Comparison of ENCODE assay signal across 1 cellular context in genomic region chr2:73000808-73001570, GRCh38.
TF ChIP-seq lines count a peak whose summit lies in the region.

No MANE protein-coding gene starts in this region.

TF ChIP-seq in HepG2, 621 proteins besides CTCF, POLR2A, EP300 and RAD21 (continued from another document and continues in another):
- TF ChIP-seq, protein P1, sequence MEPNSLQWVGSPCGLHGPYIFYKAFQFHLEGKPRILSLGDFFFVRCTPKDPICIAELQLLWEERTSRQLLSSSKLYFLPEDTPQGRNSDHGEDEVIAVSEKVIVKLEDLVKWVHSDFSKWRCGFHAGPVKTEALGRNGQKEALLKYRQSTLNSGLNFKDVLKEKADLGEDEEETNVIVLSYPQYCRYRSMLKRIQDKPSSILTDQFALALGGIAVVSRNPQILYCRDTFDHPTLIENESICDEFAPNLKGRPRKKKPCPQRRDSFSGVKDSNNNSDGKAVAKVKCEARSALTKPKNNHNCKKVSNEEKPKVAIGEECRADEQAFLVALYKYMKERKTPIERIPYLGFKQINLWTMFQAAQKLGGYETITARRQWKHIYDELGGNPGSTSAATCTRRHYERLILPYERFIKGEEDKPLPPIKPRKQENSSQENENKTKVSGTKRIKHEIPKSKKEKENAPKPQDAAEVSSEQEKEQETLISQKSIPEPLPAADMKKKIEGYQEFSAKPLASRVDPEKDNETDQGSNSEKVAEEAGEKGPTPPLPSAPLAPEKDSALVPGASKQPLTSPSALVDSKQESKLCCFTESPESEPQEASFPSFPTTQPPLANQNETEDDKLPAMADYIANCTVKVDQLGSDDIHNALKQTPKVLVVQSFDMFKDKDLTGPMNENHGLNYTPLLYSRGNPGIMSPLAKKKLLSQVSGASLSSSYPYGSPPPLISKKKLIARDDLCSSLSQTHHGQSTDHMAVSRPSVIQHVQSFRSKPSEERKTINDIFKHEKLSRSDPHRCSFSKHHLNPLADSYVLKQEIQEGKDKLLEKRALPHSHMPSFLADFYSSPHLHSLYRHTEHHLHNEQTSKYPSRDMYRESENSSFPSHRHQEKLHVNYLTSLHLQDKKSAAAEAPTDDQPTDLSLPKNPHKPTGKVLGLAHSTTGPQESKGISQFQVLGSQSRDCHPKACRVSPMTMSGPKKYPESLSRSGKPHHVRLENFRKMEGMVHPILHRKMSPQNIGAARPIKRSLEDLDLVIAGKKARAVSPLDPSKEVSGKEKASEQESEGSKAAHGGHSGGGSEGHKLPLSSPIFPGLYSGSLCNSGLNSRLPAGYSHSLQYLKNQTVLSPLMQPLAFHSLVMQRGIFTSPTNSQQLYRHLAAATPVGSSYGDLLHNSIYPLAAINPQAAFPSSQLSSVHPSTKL (CRISPR knock-in tag; IDR thresholded peaks at IDR 0.05) = peak; percentile 98
- no peak for TF ChIP-seq NFYC (CRISPR knock-in tag; IDR thresholded peaks at IDR 0.05)
- TF ChIP-seq KDM5B (CRISPR knock-in tag; IDR thresholded peaks at IDR 0.05; ENCODE audit: borderline replicate concordance) = peak; percentile 78; the same call in 1 of the 2 replicates
- no peak for TF ChIP-seq DNMT3B (CRISPR knock-in tag; conservative IDR thresholded peaks at IDR 0.05)
- peak; percentile 97 for TF ChIP-seq HDAC2 (CRISPR knock-in tag; IDR thresholded peaks at IDR 0.05)
- no peak for TF ChIP-seq RBM22 (optimal IDR thresholded peaks at IDR 0.05; ENCODE audit: low read length)
- no peak for TF ChIP-seq ZNF737 (CRISPR knock-in tag; IDR thresholded peaks at IDR 0.05; ENCODE audit: borderline replicate concordance)
- TF ChIP-seq ZEB1 (IDR thresholded peaks at IDR 0.05; ENCODE audit: insufficient replicate concordance, low read depth) = no peak
- 0 out of 2 replicates have a peak, but pooled peaks have one; percentile 33 for TF ChIP-seq ZNF841 (CRISPR knock-in tag; IDR thresholded peaks at IDR 0.05; ENCODE audit: borderline replicate concordance)
- no peak for TF ChIP-seq ZNF558 (CRISPR knock-in tag; IDR thresholded peaks at IDR 0.05; ENCODE audit: borderline replicate concordance)
- TF ChIP-seq MYC (CRISPR knock-in tag; IDR thresholded peaks at IDR 0.05; ENCODE audit: borderline replicate concordance) = peak; percentile 99
- TF ChIP-seq, protein P2, sequence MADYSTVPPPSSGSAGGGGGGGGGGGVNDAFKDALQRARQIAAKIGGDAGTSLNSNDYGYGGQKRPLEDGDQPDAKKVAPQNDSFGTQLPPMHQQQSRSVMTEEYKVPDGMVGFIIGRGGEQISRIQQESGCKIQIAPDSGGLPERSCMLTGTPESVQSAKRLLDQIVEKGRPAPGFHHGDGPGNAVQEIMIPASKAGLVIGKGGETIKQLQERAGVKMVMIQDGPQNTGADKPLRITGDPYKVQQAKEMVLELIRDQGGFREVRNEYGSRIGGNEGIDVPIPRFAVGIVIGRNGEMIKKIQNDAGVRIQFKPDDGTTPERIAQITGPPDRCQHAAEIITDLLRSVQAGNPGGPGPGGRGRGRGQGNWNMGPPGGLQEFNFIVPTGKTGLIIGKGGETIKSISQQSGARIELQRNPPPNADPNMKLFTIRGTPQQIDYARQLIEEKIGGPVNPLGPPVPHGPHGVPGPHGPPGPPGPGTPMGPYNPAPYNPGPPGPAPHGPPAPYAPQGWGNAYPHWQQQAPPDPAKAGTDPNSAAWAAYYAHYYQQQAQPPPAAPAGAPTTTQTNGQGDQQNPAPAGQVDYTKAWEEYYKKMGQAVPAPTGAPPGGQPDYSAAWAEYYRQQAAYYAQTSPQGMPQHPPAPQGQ (CRISPR knock-in tag; IDR thresholded peaks at IDR 0.05; ENCODE audit: borderline replicate concordance) = no peak
- TF ChIP-seq NFIB (CRISPR knock-in tag; IDR thresholded peaks at IDR 0.05; ENCODE audit: borderline replicate concordance) = no peak
- TF ChIP-seq ATF6 (CRISPR knock-in tag; conservative IDR thresholded peaks at IDR 0.05) = no peak
- no peak for TF ChIP-seq NCOA5 (CRISPR knock-in tag; IDR thresholded peaks at IDR 0.05)
- TF ChIP-seq ZNF773 (CRISPR knock-in tag; IDR thresholded peaks at IDR 0.05; ENCODE audit: borderline replicate concordance) = no peak
- TF ChIP-seq ZNF569 (CRISPR knock-in tag; IDR thresholded peaks at IDR 0.05; ENCODE audit: borderline replicate concordance) = 0 out of 2 replicates have a peak, but pooled peaks have one; percentile 66
- TF ChIP-seq, protein P3, sequence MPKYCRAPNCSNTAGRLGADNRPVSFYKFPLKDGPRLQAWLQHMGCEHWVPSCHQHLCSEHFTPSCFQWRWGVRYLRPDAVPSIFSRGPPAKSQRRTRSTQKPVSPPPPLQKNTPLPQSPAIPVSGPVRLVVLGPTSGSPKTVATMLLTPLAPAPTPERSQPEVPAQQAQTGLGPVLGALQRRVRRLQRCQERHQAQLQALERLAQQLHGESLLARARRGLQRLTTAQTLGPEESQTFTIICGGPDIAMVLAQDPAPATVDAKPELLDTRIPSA (CRISPR knock-in tag; IDR thresholded peaks at IDR 0.05; ENCODE audit: borderline replicate concordance) = no peak
- peak; percentile 52; the same call in 1 of the 2 replicates for TF ChIP-seq ZNF333 (CRISPR knock-in tag; IDR thresholded peaks at IDR 0.05; ENCODE audit: borderline replicate concordance)
- TF ChIP-seq ZNF546 (CRISPR knock-in tag; conservative IDR thresholded peaks at IDR 0.05) = peak; percentile 79; the same call in 1 of the 2 replicates
- no peak for TF ChIP-seq NFRKB (IDR thresholded peaks at IDR 0.05)
- peak; percentile 67; the same call in 1 of the 2 replicates for TF ChIP-seq TOPORS (CRISPR knock-in tag; IDR thresholded peaks at IDR 0.05)
- peak; percentile 80 for TF ChIP-seq FOXK1 (CRISPR knock-in tag; IDR thresholded peaks at IDR 0.05; ENCODE audit: borderline replicate concordance, low read depth)
- peak; percentile 48; the same call in 1 of the 2 replicates for TF ChIP-seq SP5 (CRISPR knock-in tag; IDR thresholded peaks at IDR 0.05; ENCODE audit: borderline replicate concordance, low read depth)
- no peak for TF ChIP-seq ZFP90 (CRISPR knock-in tag; IDR thresholded peaks at IDR 0.05; ENCODE audit: borderline replicate concordance)
- peak; percentile 91 for TF ChIP-seq REPIN1 (CRISPR knock-in tag; IDR thresholded peaks at IDR 0.05; ENCODE audit: borderline replicate concordance, low read depth)
- TF ChIP-seq ZNF317 (CRISPR knock-in tag; IDR thresholded peaks at IDR 0.05) = no peak; the same call in 1 of the 2 replicates
- no peak for TF ChIP-seq PTBP1 (IDR thresholded peaks at IDR 0.05; ENCODE audit: low read depth, low read length, poor library complexity, severe bottlenecking)
- no peak for TF ChIP-seq RFXANK (CRISPR knock-in tag; IDR thresholded peaks at IDR 0.05)
- TF ChIP-seq ZNF775 (CRISPR knock-in tag; IDR thresholded peaks at IDR 0.05; ENCODE audit: borderline replicate concordance) = no peak
- peak; percentile 86 for TF ChIP-seq ERF (CRISPR knock-in tag; IDR thresholded peaks at IDR 0.05)
- no peak for TF ChIP-seq SRSF1 (optimal IDR thresholded peaks at IDR 0.05; ENCODE audit: low read depth, low read length)
- peak; percentile 96 for TF ChIP-seq ZNF788 (CRISPR knock-in tag; IDR thresholded peaks at IDR 0.05; ENCODE audit: borderline replicate concordance)
- no peak for TF ChIP-seq CBX2 (IDR thresholded peaks at IDR 0.05; ENCODE audit: low read depth, low read length)
- peak; percentile 34; the same call in 1 of the 2 replicates for TF ChIP-seq CBX2 (CRISPR knock-in tag; IDR thresholded peaks at IDR 0.05; ENCODE audit: low read depth)
- TF ChIP-seq ZNF30 (CRISPR knock-in tag; IDR thresholded peaks at IDR 0.05) = no peak
- peak; percentile 89 for TF ChIP-seq CEBPB (IDR thresholded peaks at IDR 0.05; ENCODE audit: borderline replicate concordance, low read depth, low read length)
- TF ChIP-seq NRL (CRISPR knock-in tag; IDR thresholded peaks at IDR 0.05; ENCODE audit: borderline replicate concordance) = peak; percentile 88
- TF ChIP-seq ZNF678 (CRISPR knock-in tag; IDR thresholded peaks at IDR 0.05) = 0 out of 2 replicates have a peak, but pooled peaks have one; percentile 37
- TF ChIP-seq ZNF782 (CRISPR knock-in tag; IDR thresholded peaks at IDR 0.05; ENCODE audit: borderline replicate concordance) = peak; percentile 93; the same call in 1 of the 2 replicates
- TF ChIP-seq ZNF296 (CRISPR knock-in tag; conservative IDR thresholded peaks at IDR 0.05) = no peak
- peak; percentile 84; the same call in 1 of the 2 replicates for TF ChIP-seq ZNF790 (CRISPR knock-in tag; IDR thresholded peaks at IDR 0.05; ENCODE audit: borderline replicate concordance)
- no peak for TF ChIP-seq ZNF354B (CRISPR knock-in tag; IDR thresholded peaks at IDR 0.05)
- no peak for TF ChIP-seq KAT2B (IDR thresholded peaks at IDR 0.05; ENCODE audit: borderline replicate concordance, low read depth, low read length)
- TF ChIP-seq KLF6 (CRISPR knock-in tag; IDR thresholded peaks at IDR 0.05) = no peak; the same call in 1 of the 2 replicates
- peak; percentile 96 for TF ChIP-seq FOSL2 (CRISPR knock-in tag; IDR thresholded peaks at IDR 0.05)
- no peak for TF ChIP-seq ZNF639 (CRISPR knock-in tag; conservative IDR thresholded peaks at IDR 0.05)
- peak; percentile 52 for TF ChIP-seq YY1 (IDR thresholded peaks at IDR 0.05; ENCODE audit: insufficient read depth, insufficient replicate concordance, low read depth, low read length)
- TF ChIP-seq ATAD3A (CRISPR knock-in tag; IDR thresholded peaks at IDR 0.05) = no peak
- no peak; the same call in 1 of the 2 replicates for TF ChIP-seq NAIF1 (CRISPR knock-in tag; IDR thresholded peaks at IDR 0.05; ENCODE audit: borderline replicate concordance)
- TF ChIP-seq ELF3 (CRISPR knock-in tag; IDR thresholded peaks at IDR 0.05) = peak; percentile 86
- TF ChIP-seq SNAPC5 (CRISPR knock-in tag; IDR thresholded peaks at IDR 0.05; ENCODE audit: borderline replicate concordance) = no peak
- TF ChIP-seq HOXA3 (CRISPR knock-in tag; IDR thresholded peaks at IDR 0.05) = peak; percentile 95
- TF ChIP-seq ZNF292 (CRISPR knock-in tag; IDR thresholded peaks at IDR 0.05; ENCODE audit: borderline replicate concordance, low read depth) = peak; percentile 73; the same call in 1 of the 2 replicates
- TF ChIP-seq HMG20A (CRISPR knock-in tag; IDR thresholded peaks at IDR 0.05; ENCODE audit: borderline replicate concordance) = peak; percentile 92
- 0 out of 2 replicates have a peak, but pooled peaks have one; percentile 65 for TF ChIP-seq SSRP1 (CRISPR knock-in tag; IDR thresholded peaks at IDR 0.05)
- TF ChIP-seq ZNF10 (CRISPR knock-in tag; IDR thresholded peaks at IDR 0.05; ENCODE audit: borderline replicate concordance, low read depth) = no peak
- TF ChIP-seq TCF12 (IDR thresholded peaks at IDR 0.05) = no peak
- peak; percentile 77; the same call in 1 of the 2 replicates for TF ChIP-seq TCF12 (CRISPR knock-in tag; IDR thresholded peaks at IDR 0.05)
- TF ChIP-seq KDM1A (CRISPR knock-in tag; IDR thresholded peaks at IDR 0.05) = peak; percentile 85; the same call in 1 of the 2 replicates
- TF ChIP-seq ZNF350 (CRISPR knock-in tag; IDR thresholded peaks at IDR 0.05; ENCODE audit: borderline replicate concordance, low read depth) = peak; percentile 97
- TF ChIP-seq ZNF747 (CRISPR knock-in tag; IDR thresholded peaks at IDR 0.05; ENCODE audit: borderline replicate concordance) = peak; percentile 95; the same call in 1 of the 2 replicates
- TF ChIP-seq, protein P4, sequence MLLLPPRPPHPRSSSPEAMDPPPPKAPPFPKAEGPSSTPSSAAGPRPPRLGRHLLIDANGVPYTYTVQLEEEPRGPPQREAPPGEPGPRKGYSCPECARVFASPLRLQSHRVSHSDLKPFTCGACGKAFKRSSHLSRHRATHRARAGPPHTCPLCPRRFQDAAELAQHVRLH (CRISPR knock-in tag; IDR thresholded peaks at IDR 0.05; ENCODE audit: borderline replicate concordance, low read depth) = peak; percentile 92; the same call in 1 of the 2 replicates
- 0 out of 2 replicates have a peak, but pooled peaks have one; percentile 68 for TF ChIP-seq NFIC (IDR thresholded peaks at IDR 0.05; ENCODE audit: low read length)
- TF ChIP-seq SMAD1 (CRISPR knock-in tag; IDR thresholded peaks at IDR 0.05; ENCODE audit: borderline replicate concordance, low read depth) = peak; percentile 95; the same call in 1 of the 2 replicates
- TF ChIP-seq ZMAT3 (CRISPR knock-in tag; conservative IDR thresholded peaks at IDR 0.05) = peak; percentile 94
- peak; percentile 82 for TF ChIP-seq ZNF772 (CRISPR knock-in tag; IDR thresholded peaks at IDR 0.05)
- TF ChIP-seq KLF11 (CRISPR knock-in tag; IDR thresholded peaks at IDR 0.05) = no peak
- TF ChIP-seq TFDP1 (CRISPR knock-in tag; IDR thresholded peaks at IDR 0.05; ENCODE audit: borderline replicate concordance) = peak; percentile 31; the same call in 1 of the 2 replicates
- TF ChIP-seq ZSCAN9 (CRISPR knock-in tag; IDR thresholded peaks at IDR 0.05; ENCODE audit: borderline replicate concordance) = peak; percentile 40; the same call in 1 of the 2 replicates
